ENCODE assay signal across 8 cellular contexts in the genomic region with DNA sequence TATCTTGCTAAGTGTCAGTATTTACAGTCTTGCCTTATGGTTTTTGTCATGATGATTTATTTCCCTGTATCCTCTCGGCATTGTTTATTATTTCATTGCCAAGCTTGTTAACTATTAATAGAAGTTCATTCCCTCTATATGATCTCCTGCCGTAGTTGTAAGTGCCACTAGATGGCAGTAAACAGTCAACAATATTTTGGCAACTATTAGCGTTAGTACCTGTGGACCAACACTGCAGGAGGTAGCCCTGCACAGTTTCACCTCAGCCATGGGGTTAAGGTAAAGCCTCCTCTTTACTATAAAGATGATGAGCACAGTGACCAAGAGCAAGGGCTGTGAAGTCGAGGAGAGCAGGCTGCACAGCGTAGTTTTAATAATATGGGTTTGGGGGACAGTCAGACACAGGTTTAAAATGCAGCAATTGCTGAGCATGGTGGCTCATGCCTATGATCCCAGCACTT. TPM values are rescaled to one million over a fixed set of nuclear protein-coding genes. Genes with fewer than 3 reads are reported as not detected.
DNase-seq lines count a peak whose midpoint lies in the region; ATAC-seq and TF ChIP-seq lines count a peak whose summit lies in the region.

No MANE protein-coding gene starts in this region.

- DNase-seq in AG20443 (ENCODE audit: low spot score) (peak; percentile 63), NCI-H526 treated with DMSO at 0.1 percent for 48 hours (lab: John Stamatoyannopoulos, UW) (peak; percentile 14), fibroblast of lung (ENCODE audit: low read depth in 2 of 2) (peak; percentile 34 to 75), natural killer cell (no peak), NCI-H524 treated with DMSO at 0.1 percent for 48 hours (lab: John Stamatoyannopoulos, UW) (no peak)
- DNase-seq in activated CD8-positive, alpha-beta T cell treated with anti-CD3 and anti-CD28 coated beads for 36 hours: peak; percentile 45

- no peaks in the 10 kb centered on the region for H3K27me3 ChIP-seq in fibroblast of lung (ENCODE audit: control insufficient read depth, insufficient read depth, low read length)

- ATAC-seq in GM18502 (IDR thresholded peaks at IDR 0.05; ENCODE audit: poor library complexity, unreplicated experiment): peak; percentile 63
- peak; percentile 88 for ATAC-seq in HG03159 (IDR thresholded peaks at IDR 0.05; ENCODE audit: unreplicated experiment)
- peak; percentile 92 for ATAC-seq in activated CD8-positive, alpha-beta T cell treated with anti-CD3 and anti-CD28 coated beads for 36 hours
- ATAC-seq in natural killer cell: peak; percentile 81 to 87 (median 84)

- H3K9me3 ChIP-seq in fibroblast of lung (ENCODE audit: control insufficient read depth, insufficient read depth, low read depth, low read length): no peaks in the 10 kb centered on the region

- H3K9me3 Mint-ChIP-seq in activated CD8-positive, alpha-beta T cell treated with anti-CD3 and anti-CD28 coated beads for 36 hours: no peaks in the 10 kb centered on the region
- H3K9me3 Mint-ChIP-seq in natural killer cell: no peaks in the 10 kb centered on the region

- CTCF ChIA-PET in activated CD8-positive, alpha-beta T cell treated with anti-CD3 and anti-CD28 coated beads for 36 hours (lab: Charles Lee): interaction anchor here (0.6 to 3.3 kb wide), 55 partner anchors 8 to 451 kb away, joined by 3 to 45 read pairs (median 4); a partner anchor contains a TSS

- POLR2A ChIA-PET in activated CD8-positive, alpha-beta T cell treated with anti-CD3 and anti-CD28 coated beads for 36 hours (lab: Charles Lee): interaction anchor here (0.6 kb wide), 1 partner anchor 345 kb away, joined by 3 read pairs; no protein-coding TSS in a partner anchor

- no peaks in the 10 kb centered on the region for H3K4me1 Mint-ChIP-seq in activated CD8-positive, alpha-beta T cell treated with anti-CD3 and anti-CD28 coated beads for 36 hours (ENCODE audit: low read depth)
- H3K4me1 Mint-ChIP-seq in natural killer cell: peaks cover 6% of the 10 kb centered on the region in 2 donors

- H3K27me3 Mint-ChIP-seq in activated CD8-positive, alpha-beta T cell treated with anti-CD3 and anti-CD28 coated beads for 36 hours: no peaks in the 10 kb centered on the region
- no peaks in the 10 kb centered on the region for H3K27me3 Mint-ChIP-seq in natural killer cell (ENCODE audit: low read depth in 2 of 2)

- H3K27ac ChIP-seq in fibroblast of lung (ENCODE audit: insufficient read depth, low read length): no peak overlapping the region

- no peaks in the 10 kb centered on the region for H3K79me2 ChIP-seq in fibroblast of lung (ENCODE audit: control insufficient read depth, insufficient read depth, low read length)

- no peak overlapping the region for H3K4me3 ChIP-seq in fibroblast of lung (replicated peaks in 1 of 4; ENCODE audit: control extremely low read depth in 1 of 4, insufficient read depth in 1 of 4, low read depth in 3 of 4, low read length in 4 of 4)

- H3K36me3 Mint-ChIP-seq in activated CD8-positive, alpha-beta T cell treated with anti-CD3 and anti-CD28 coated beads for 36 hours (ENCODE audit: low read depth): no peaks in the 10 kb centered on the region
- no peaks in the 10 kb centered on the region for H3K36me3 Mint-ChIP-seq in natural killer cell

- peak; percentile 77 for TF ChIP-seq CTCF in activated CD8-positive, alpha-beta T cell treated with anti-CD3 and anti-CD28 coated beads for 36 hours (IDR thresholded peaks at IDR 0.05)
- TF ChIP-seq CTCF in fibroblast of lung (conservative IDR thresholded peaks at IDR 0.05 in 1 of 2, IDR thresholded peaks at IDR 0.05 in 1 of 2; ENCODE audit: low read depth in 1 of 2, low read length in 2 of 2) (peak; percentile 61 to 82), natural killer cell (IDR thresholded peaks at IDR 0.05) (peak; percentile 73)

- no peak overlapping the region for H3K9ac ChIP-seq in fibroblast of lung (ENCODE audit: insufficient read depth, low read length)

- no peak overlapping the region for H3K27ac Mint-ChIP-seq in activated CD8-positive, alpha-beta T cell treated with anti-CD3 and anti-CD28 coated beads for 36 hours
- H3K27ac Mint-ChIP-seq in natural killer cell: no peak overlapping the region

- intact Hi-C loops in activated CD8-positive, alpha-beta T cell treated with anti-CD3 and anti-CD28 coated beads for 36 hours (cut with micrococcal nuclease): loop anchor here (2.0 to 10.0 kb wide), 3 partner anchors 210 to 324 kb away; no protein-coding TSS in a partner anchor
- intact Hi-C loops in natural killer cell (cut with micrococcal nuclease): loop anchor here (2.0 to 5.0 kb wide), 2 partner anchors 275 to 324 kb away; no protein-coding TSS in a partner anchor

- H3K4me2 ChIP-seq in fibroblast of lung (ENCODE audit: extremely low read depth, insufficient read depth, low read length): no peak overlapping the region

- H3K36me3 ChIP-seq in fibroblast of lung (ENCODE audit: control insufficient read depth, insufficient read depth, low read length): no peaks in the 10 kb centered on the region

- no peaks in the 10 kb centered on the region for H3K4me1 ChIP-seq in fibroblast of lung (ENCODE audit: control insufficient read depth, extremely low read depth, insufficient read depth, low read length)

- no peaks in the 10 kb centered on the region for H4K20me1 ChIP-seq in fibroblast of lung (ENCODE audit: control insufficient read depth, extremely low read depth, insufficient read depth, low read length)

- H2AFZ ChIP-seq in fibroblast of lung (ENCODE audit: low read length): no peak overlapping the region

- H3K4me3 Mint-ChIP-seq in activated CD8-positive, alpha-beta T cell treated with anti-CD3 and anti-CD28 coated beads for 36 hours: no peak overlapping the region
- H3K4me3 Mint-ChIP-seq in natural killer cell: no peak overlapping the region

RNA-seq across cellular contexts. Expression of a gene that starts 26.1 kb away (rescaled TPM):
- 1 to 10 TPM; 4.0 to 4.6 TPM for total RNA-seq in activated CD8-positive, alpha-beta T cell treated with anti-CD3 and anti-CD28 coated beads for 36 hours
- total RNA-seq in fibroblast of lung: 5.6 and 6.7 TPM in 2 replicates
- polyA plus RNA-seq in fibroblast of lung: 5.7 and 6.5 TPM in 2 replicates
- 3.5 and 3.8 TPM in 2 replicates for polyA plus RNA-seq in fibroblast of lung (2012)
- polyA minus RNA-seq in fibroblast of lung (ENCODE audit: low replicate concordance): 1.5 and 3.0 TPM in 2 replicates
- total RNA-seq in natural killer cell: 1 to 10 TPM; 5.9 to 7.1 (median 6.0) TPM

Comparison
In these comparisons a context has a peak if more than half of its experiments do, and no peak if none do; other contexts are left out.
1. DNase-seq: peak in AG20443 (single experiment), NCI-H526 treated with DMSO at 0.1 percent for 48 hours (single experiment), activated CD8-positive, alpha-beta T cell treated with anti-CD3 and anti-CD28 coated beads for 36 hours (single experiment) and fibroblast of lung (2 of 2); none in natural killer cell (single experiment) and NCI-H524 treated with DMSO at 0.1 percent for 48 hours (single experiment).
2. Peak in every context shown above with its lines, with median percentiles within 50 percentile points of each other: ATAC-seq and CTCF ChIP-seq.